ENCODE assay signal across 24 cellular contexts in genomic region chr2:226520723-226521122, GRCh38.
"Had no signal": no experiment of that assay in that cellular context is flagged by ENCODE, and none has a peak within 500 bp of the region (broad histone marks: within the 10 kb centered on the region; RNA-seq: fewer than 3 reads in every experiment).

No MANE protein-coding gene starts in this region.

- H3K9me3 ChIP-seq: ovary, psoas muscle, thoracic aorta, thyroid gland, vagina had no signal

- H3K36me3 ChIP-seq: neural progenitor cell, ovary, stomach, thoracic aorta, thyroid gland, tibial nerve, upper lobe of left lung, vagina had no signal

- DNase-seq: natural killer cell; occipital lobe; ovary; posterior cingulate gyrus; psoas muscle; right cardiac atrium; small intestine; stimulated activated CD4-positive, alpha-beta T cell treated with anti-CD3 and anti-CD28 coated beads, Interleukin-15, amount 100 ng/mL, for 24 hours; stimulated activated CD4-positive, alpha-beta T cell treated with anti-CD3 and anti-CD28 coated beads, Interleukin-2, amount 100 ng/mL, for 24 hours; stimulated activated CD4-positive, alpha-beta T cell treated with anti-CD3 and anti-CD28 coated beads, Interleukin-2, amount 100 ng/mL, for 48 hours; stimulated activated CD4-positive, alpha-beta T cell treated with anti-CD3 and anti-CD28 coated beads, Interleukin-4, amount 100 ng/mL, for 24 hours; stimulated activated naive B cell treated with anti-CD40 and anti-IgM and Interleukin-4, amounts not matched to agents 10 μg/mL and 1 μg/mL and 100 μg/mL, for 72 hours; stimulated activated naive CD4-positive, alpha-beta T cell treated with Interleukin-2 at 50 U/mL for 16 hours; stomach; thyroid gland; trophoblast cell; upper lobe of left lung had no signal

- H2AFZ ChIP-seq: neural progenitor cell, parathyroid adenoma had no signal

- H3K4me3 ChIP-seq: neural progenitor cell, ovary, psoas muscle, stomach, thoracic aorta, thyroid gland, tibial nerve, upper lobe of left lung, vagina had no signal

- H3K9ac ChIP-seq: neural progenitor cell, parathyroid adenoma had no signal

- H3K27me3 ChIP-seq: neural progenitor cell, ovary, stomach, thyroid gland, tibial nerve, upper lobe of left lung, vagina had no signal

- H3K27ac ChIP-seq: neural progenitor cell, ovary, parathyroid adenoma, psoas muscle, stomach, thoracic aorta, thyroid gland, tibial nerve, upper lobe of left lung, vagina had no signal

- H3K4me2 ChIP-seq: neural progenitor cell had no signal

- H3K4me1 ChIP-seq: neural progenitor cell, parathyroid adenoma, psoas muscle, stomach, tibial nerve, vagina had no signal

- ATAC-seq: natural killer cell; psoas muscle; right cardiac atrium; sciatic nerve; stimulated activated effector memory CD8-positive, alpha-beta T cell treated with anti-CD3 and anti-CD28 coated beads, Interleukin-12 subunit alpha, Interleukin-12 subunit beta, amount 100 ng/mL, for 72 hours; stimulated activated naive B cell treated with anti-CD40 and anti-IgM and Interleukin-4, amounts not matched to agents 10 μg/mL and 1 μg/mL and 100 μg/mL, for 72 hours had no signal

- H3K79me2 ChIP-seq: parathyroid adenoma had no signal
